16 cellular contexts compared by ENCODE assay signal in the genomic region with DNA sequence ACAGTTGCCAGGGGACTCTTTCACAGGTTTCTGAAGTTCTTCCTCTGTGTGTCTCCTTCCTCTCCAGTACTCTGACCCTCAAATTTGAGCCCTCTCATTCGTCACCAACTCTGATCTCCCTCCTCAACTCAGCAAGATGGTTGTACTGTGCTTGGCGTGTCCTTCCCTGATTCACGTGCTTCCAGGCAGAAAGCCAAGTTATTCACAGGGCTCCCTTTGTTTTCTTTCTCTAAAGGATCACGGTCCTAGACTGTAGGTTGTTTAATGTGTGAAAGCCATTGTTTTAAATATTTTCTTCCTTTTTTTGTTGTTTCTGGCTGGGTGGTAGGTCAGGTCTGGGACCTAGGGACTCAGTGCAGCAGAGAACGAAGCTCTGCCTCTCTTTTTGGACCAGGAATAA.
A peak's percentile ranks its signal among the peaks of the same experiment; 100 is the strongest.
DNase-seq lines count a peak whose midpoint lies in the region; ATAC-seq, FAIRE-seq and TF ChIP-seq lines count a peak whose summit lies in the region.
"Had no signal": no experiment of that assay in that cellular context is flagged by ENCODE, and none has a peak within 500 bp of the region (broad histone marks: within the 10 kb centered on the region; RNA-seq: fewer than 3 reads in every experiment).

No MANE protein-coding gene starts in this region.

- H3K4me2 ChIP-seq in astrocyte (ENCODE audit: low read length) = no peak overlapping the region

- H3K36me3 ChIP-seq in astrocyte (ENCODE audit: insufficient read depth, low read length) = no peaks in the 10 kb centered on the region

- H3K4me3 ChIP-seq in astrocyte (ENCODE audit: insufficient read depth, low read depth, low read length) = no peak overlapping the region

- no peaks in the 10 kb centered on the region for H3K9me3 Mint-ChIP-seq in astrocyte (ENCODE audit: unreplicated experiment)
- H3K9me3 Mint-ChIP-seq: activated naive CD4-positive, alpha-beta T cell treated with anti-CD3 and anti-CD28 coated beads, Interleukin-2, amount 10 ng/mL, durations not matched to agents 7 days and 5 days; stimulated activated memory B cell treated with anti-CD40 and anti-IgM and Interleukin-4, amounts not matched to agents 10 μg/mL and 1 μg/mL and 100 μg/mL, for 72 hours; WTC11 had no signal

- no peak for TF ChIP-seq CTCF in astrocyte (IDR thresholded peaks at IDR 0.05; ENCODE audit: insufficient read depth, low read depth, low read length)

- no peak overlapping the region for H3K9ac ChIP-seq in astrocyte (ENCODE audit: low read length)

- no peaks in the 10 kb centered on the region for H3K27me3 ChIP-seq in astrocyte (ENCODE audit: insufficient read depth, low read length)

- intact Hi-C loops in left colon (cut with DNase I, micrococcal nuclease) = no loop called here

- H3K36me3 Mint-ChIP-seq in astrocyte (ENCODE audit: low read depth, unreplicated experiment) = no peaks in the 10 kb centered on the region
- H3K36me3 Mint-ChIP-seq: activated naive CD4-positive, alpha-beta T cell treated with anti-CD3 and anti-CD28 coated beads, Interleukin-2, amount 10 ng/mL, durations not matched to agents 7 days and 5 days; stimulated activated memory B cell treated with anti-CD40 and anti-IgM and Interleukin-4, amounts not matched to agents 10 μg/mL and 1 μg/mL and 100 μg/mL, for 72 hours; WTC11 had no signal

- no peaks in the 10 kb centered on the region for H3K79me2 ChIP-seq in astrocyte (ENCODE audit: insufficient read depth, low read length)

- H3K27me3 Mint-ChIP-seq in astrocyte (ENCODE audit: low read depth, unreplicated experiment) = no peaks in the 10 kb centered on the region
- H3K27me3 Mint-ChIP-seq: activated naive CD4-positive, alpha-beta T cell treated with anti-CD3 and anti-CD28 coated beads, Interleukin-2, amount 10 ng/mL, durations not matched to agents 7 days and 5 days had no signal

- ATAC-seq in left colon (peak; percentile 86), HG02870 (IDR thresholded peaks at IDR 0.05; ENCODE audit: unreplicated experiment) (no peak), GM21825 (IDR thresholded peaks at IDR 0.05; ENCODE audit: unreplicated experiment) (no peak)
- ATAC-seq: stimulated activated memory B cell treated with anti-CD40 and anti-IgM and Interleukin-4, amounts not matched to agents 10 μg/mL and 1 μg/mL and 100 μg/mL, for 72 hours; WTC11 had no signal

- H4K20me1 ChIP-seq in astrocyte (ENCODE audit: insufficient read depth, low read length) = no peaks in the 10 kb centered on the region

- no peak for FAIRE-seq in astrocyte (lab: Jason Lieb, UNC)
- FAIRE-seq: endometrium, G401.6, H54 had no signal

- H3K27ac Mint-ChIP-seq in astrocyte (ENCODE audit: unreplicated experiment) = no peak overlapping the region
- H3K27ac Mint-ChIP-seq: activated naive CD4-positive, alpha-beta T cell treated with anti-CD3 and anti-CD28 coated beads, Interleukin-2, amount 10 ng/mL, durations not matched to agents 7 days and 5 days; nephron; stimulated activated memory B cell treated with anti-CD40 and anti-IgM and Interleukin-4, amounts not matched to agents 10 μg/mL and 1 μg/mL and 100 μg/mL, for 72 hours; WTC11 had no signal

- H2AFZ ChIP-seq in astrocyte (ENCODE audit: low read depth, low read length) = peak overlapping the region; percentile 50

- H3K9me3 ChIP-seq in astrocyte (ENCODE audit: insufficient read depth, low read depth, low read length) = no peaks in the 10 kb centered on the region

- H3K27ac ChIP-seq in astrocyte (ENCODE audit: low read depth, low read length) = no peak overlapping the region
- H3K27ac ChIP-seq: 22Rv1 had no signal

- H3K4me1 Mint-ChIP-seq in astrocyte (ENCODE audit: low read depth, unreplicated experiment) = no peaks in the 10 kb centered on the region
- H3K4me1 Mint-ChIP-seq: nephron, WTC11 had no signal

- peak; percentile 2 for DNase-seq in DMS 273 (lab: John Stamatoyannopoulos, UW; ENCODE audit: unreplicated experiment)
- DNase-seq in DMS 273 treated with DMSO at 0.1 percent for 48 hours (lab: John Stamatoyannopoulos, UW) = no peak
- DNase-seq in astrocyte (ENCODE audit: low read depth) = no peak
- DNase-seq in left colon = no peak
- DNase-seq in superior temporal gyrus (ENCODE audit: extremely low spot score) = peak; percentile 67
- DNase-seq in HCEC 1CT = no peak
- DNase-seq: activated naive CD4-positive, alpha-beta T cell treated with anti-CD3 and anti-CD28 coated beads, Interleukin-2, amount 10 ng/mL, durations not matched to agents 7 days and 5 days had no signal

- no peak overlapping the region for H3K4me3 Mint-ChIP-seq in astrocyte (ENCODE audit: unreplicated experiment)
- H3K4me3 Mint-ChIP-seq: activated naive CD4-positive, alpha-beta T cell treated with anti-CD3 and anti-CD28 coated beads, Interleukin-2, amount 10 ng/mL, durations not matched to agents 7 days and 5 days; nephron; stimulated activated memory B cell treated with anti-CD40 and anti-IgM and Interleukin-4, amounts not matched to agents 10 μg/mL and 1 μg/mL and 100 μg/mL, for 72 hours; WTC11 had no signal

- H3K4me1 ChIP-seq in astrocyte (ENCODE audit: insufficient read depth, low read length) = no peaks in the 10 kb centered on the region

Comparison
In these comparisons a context has a peak if more than half of its experiments do, and no peak if none do; other contexts are left out.
1. DNase-seq: peak in DMS 273 (single experiment) and superior temporal gyrus (single experiment); none in DMS 273 treated with DMSO at 0.1 percent for 48 hours (single experiment), astrocyte (single experiment), left colon (0 of 2) and HCEC 1CT (single experiment).